Comparison of ENCODE assay signal across 18 cellular contexts in genomic region chr1:5646486-5646885, GRCh38.
DNase-seq lines count a peak whose midpoint lies in the region; ATAC-seq and TF ChIP-seq lines count a peak whose summit lies in the region.
"Had no signal": no experiment of that assay in that cellular context is flagged by ENCODE, and none has a peak within 500 bp of the region (broad histone marks: within the 10 kb centered on the region; RNA-seq: fewer than 3 reads in every experiment).

No MANE protein-coding gene starts in this region.

- H3K27ac ChIP-seq in right cardiac atrium (ENCODE audit: low read length) (no peak overlapping the region), coronary artery (no peak overlapping the region), mesodermal cell (ENCODE audit: low read depth, low read length, severe bottlenecking) (peak overlapping the region; percentile 90)
- H3K27ac ChIP-seq: GM23248 had no signal

- ATAC-seq in right cardiac atrium: peak; percentile 17 to 25
- ATAC-seq in GM18867 (IDR thresholded peaks at IDR 0.05; ENCODE audit: unreplicated experiment): no peak
- ATAC-seq in GM18519 (IDR thresholded peaks at IDR 0.05; ENCODE audit: low FRiP score, unreplicated experiment): no peak

- H3K36me3 ChIP-seq in mesodermal cell (ENCODE audit: control insufficient read depth, insufficient read depth, low read length): no peaks in the 10 kb centered on the region

- H3K27me3 ChIP-seq in right cardiac atrium (ENCODE audit: control insufficient read depth, insufficient read depth): no peaks in the 10 kb centered on the region

- H3K9me3 ChIP-seq in right cardiac atrium (ENCODE audit: control insufficient read depth, low read length) (no peaks in the 10 kb centered on the region), mesodermal cell (ENCODE audit: control insufficient read depth, low read length) (peaks cover 10% of the 10 kb centered on the region)

- H3K4me3 ChIP-seq in right cardiac atrium (ENCODE audit: low read length) (no peak overlapping the region), coronary artery (no peak overlapping the region), mesodermal cell (ENCODE audit: extremely low read depth, insufficient read depth, low read length, poor library complexity, severe bottlenecking) (no peak overlapping the region)
- H3K4me3 ChIP-seq: GM23248 had no signal

- WGBS in right cardiac atrium: 51% methylated on average over 5 of the region's 5 CpGs
- WGBS in mesodermal cell (ENCODE audit: insufficient coverage in 2 of 2), 2 experiments: 50 to 55% methylated on average over 5 of the region's 5 CpGs

- H3K4me1 ChIP-seq in right cardiac atrium (ENCODE audit: control insufficient read depth, insufficient read depth, low read length) (peaks cover 3% of the 10 kb centered on the region), mesodermal cell (ENCODE audit: control insufficient read depth, insufficient read depth, low read length, poor library complexity, severe bottlenecking) (peaks cover 15% of the 10 kb centered on the region)

- DNase-seq in right cardiac atrium (no peak), cardiac septum (ENCODE audit: low spot score) (no peak), coronary artery (ENCODE audit: low spot score) (peak; percentile 54), NCI-H2227 treated with DMSO at 0.1 percent for 48 hours (lab: John Stamatoyannopoulos, UW) (no peak)
- no peak for DNase-seq in activated T-cell treated with anti-CD3 and anti-CD28 coated beads, Interleukin-2, amount 50 U/mL, for 48 hours
- DNase-seq: Calu3; CD4-positive, CD25-positive, alpha-beta regulatory T cell; GDM1; GM23248; HFFc6; Karpas-422; NCI-H1417; NCI-H2029 treated with DMSO at 0.1 percent for 48 hours; NCI-H524 treated with DMSO at 0.1 percent for 48 hours; SIG-M5 had no signal

- intact Hi-C loops in right cardiac atrium (cut with DNase I) (loop anchor here in 1 of 4 donors (5.0 kb wide), 1 partner anchor 86 kb away; no protein-coding TSS in a partner anchor), cardiac septum (cut with DNase I) (no loop called here)

- TF ChIP-seq CTCF in coronary artery (IDR thresholded peaks at IDR 0.05): no peak

Comparison
In these comparisons a context has a peak if more than half of its experiments do, and no peak if none do; other contexts are left out.
1. ATAC-seq: peak in right cardiac atrium (2 of 2); none in GM18867 (single experiment) and GM18519 (single experiment).